20 cellular contexts compared by ENCODE assay signal in the genomic region with DNA sequence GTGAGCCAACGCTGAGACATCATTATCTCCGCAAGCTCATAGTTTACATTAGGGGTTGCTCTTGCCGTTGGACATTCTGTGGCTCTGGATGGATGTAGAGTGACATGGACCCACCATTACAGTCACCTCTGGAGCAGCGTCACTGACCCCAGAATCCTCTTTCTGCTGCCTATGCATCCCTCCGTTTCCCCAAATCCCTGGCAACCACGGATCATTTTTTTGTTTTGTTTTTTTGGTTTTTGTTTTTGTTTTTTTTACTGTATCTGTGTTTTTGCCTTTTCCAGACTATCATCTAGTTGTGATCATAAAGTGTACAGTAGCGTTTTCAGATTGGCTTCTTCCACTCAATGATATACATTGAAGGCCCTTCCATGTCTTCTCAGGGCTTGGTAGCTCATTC. TPM values are rescaled to one million over a fixed set of nuclear protein-coding genes. Genes with fewer than 3 reads are reported as not detected.
DNase-seq lines count a peak whose midpoint lies in the region; ATAC-seq lines count a peak whose summit lies in the region.
"Had no signal": no experiment of that assay in that cellular context is flagged by ENCODE, and none has a peak within 500 bp of the region (broad histone marks: within the 10 kb centered on the region; RNA-seq: fewer than 3 reads in every experiment).

No MANE protein-coding gene starts in this region.

- peaks cover 56% of the 10 kb centered on the region for H3K4me1 Mint-ChIP-seq in stimulated activated naive CD8-positive, alpha-beta T cell treated with anti-CD3 and anti-CD28 coated beads, Interleukin-15, Interleukin-2, amounts not matched to agents 100 ng/mL and 50 ng/mL, for 24 hours (ENCODE audit: low read depth)
- H3K4me1 Mint-ChIP-seq in activated T-helper 1 cell treated with anti-CD3 and anti-CD28 coated beads, Interleukin-12 subunit alpha, Interleukin-12 subunit beta, Interleukin-2, Interleukin-4 antibody, amounts not matched to agents 30 ng/mL and 10 ng/mL and 1 ng/mL, durations not matched to agents 14 hours and 24 hours and 36 hours (ENCODE audit: low read depth), result peaks cover 56% of the 10 kb centered on the region
- peaks cover 64 to 83% (median 74%) of the 10 kb centered on the region in 3 donors for H3K4me1 Mint-ChIP-seq in naive B cell

- intact Hi-C loops in activated T-helper 1 cell treated with anti-CD3 and anti-CD28 coated beads, Interleukin-12 subunit alpha, Interleukin-12 subunit beta, Interleukin-2, Interleukin-4 antibody, amounts not matched to agents 30 ng/mL and 10 ng/mL and 1 ng/mL, durations not matched to agents 14 hours and 24 hours and 36 hours (cut with micrococcal nuclease), result loop anchor here (10.0 kb wide), 1 partner anchor 157 kb away; a partner anchor contains a TSS

- ATAC-seq in stimulated activated naive CD8-positive, alpha-beta T cell treated with anti-CD3 and anti-CD28 coated beads, Interleukin-15, Interleukin-2, amounts not matched to agents 100 U/mL and 50 U/mL, for 24 hours, result no peak
- ATAC-seq in naive B cell (ENCODE audit: low read depth in 2 of 2) (no peak), HG02678 (IDR thresholded peaks at IDR 0.05; ENCODE audit: unreplicated experiment) (no peak), GM21360 (IDR thresholded peaks at IDR 0.05; ENCODE audit: unreplicated experiment) (no peak)
- ATAC-seq: esophagus mucosa, GM23338, left colon had no signal

- H3K9me3 Mint-ChIP-seq in stimulated activated naive CD8-positive, alpha-beta T cell treated with anti-CD3 and anti-CD28 coated beads, Interleukin-15, Interleukin-2, amounts not matched to agents 100 ng/mL and 50 ng/mL, for 24 hours, result no peaks in the 10 kb centered on the region
- H3K9me3 Mint-ChIP-seq in activated T-helper 1 cell treated with anti-CD3 and anti-CD28 coated beads, Interleukin-12 subunit alpha, Interleukin-12 subunit beta, Interleukin-2, Interleukin-4 antibody, amounts not matched to agents 30 ng/mL and 10 ng/mL and 1 ng/mL, durations not matched to agents 14 hours and 24 hours and 36 hours, result no peaks in the 10 kb centered on the region
- no peaks in the 10 kb centered on the region for H3K9me3 Mint-ChIP-seq in naive B cell
- H3K9me3 Mint-ChIP-seq: GM23338 had no signal

- H3K27me3 Mint-ChIP-seq in stimulated activated naive CD8-positive, alpha-beta T cell treated with anti-CD3 and anti-CD28 coated beads, Interleukin-15, Interleukin-2, amounts not matched to agents 100 ng/mL and 50 ng/mL, for 24 hours, result peaks cover 5% of the 10 kb centered on the region
- no peaks in the 10 kb centered on the region for H3K27me3 Mint-ChIP-seq in activated T-helper 1 cell treated with anti-CD3 and anti-CD28 coated beads, Interleukin-12 subunit alpha, Interleukin-12 subunit beta, Interleukin-2, Interleukin-4 antibody, amounts not matched to agents 30 ng/mL and 10 ng/mL and 1 ng/mL, durations not matched to agents 14 hours and 24 hours and 36 hours (ENCODE audit: insufficient read depth)
- H3K27me3 Mint-ChIP-seq in naive B cell, result no peaks in the 10 kb centered on the region

- H3K27ac Mint-ChIP-seq in stimulated activated naive CD8-positive, alpha-beta T cell treated with anti-CD3 and anti-CD28 coated beads, Interleukin-15, Interleukin-2, amounts not matched to agents 100 ng/mL and 50 ng/mL, for 24 hours, result peak overlapping the region; percentile 46
- H3K27ac Mint-ChIP-seq in activated T-helper 1 cell treated with anti-CD3 and anti-CD28 coated beads, Interleukin-12 subunit alpha, Interleukin-12 subunit beta, Interleukin-2, Interleukin-4 antibody, amounts not matched to agents 30 ng/mL and 10 ng/mL and 1 ng/mL, durations not matched to agents 14 hours and 24 hours and 36 hours, result peak overlapping the region; percentile 71
- peak overlapping the region; percentile 96 to 100 (median 100) for H3K27ac Mint-ChIP-seq in naive B cell
- H3K27ac Mint-ChIP-seq: GM23338, neural progenitor cell had no signal

- no peak for DNase-seq in stimulated activated naive CD8-positive, alpha-beta T cell treated with anti-CD3 and anti-CD28 coated beads, Interleukin-15, Interleukin-2, amounts not matched to agents 100 U/mL and 50 U/mL, for 24 hours
- DNase-seq in activated T-helper 1 cell treated with anti-CD3 and anti-CD28 coated beads, Interleukin-12 subunit alpha, Interleukin-12 subunit beta, Interleukin-2, Interleukin-4 antibody, amounts not matched to agents 30 ng/mL and 10 ng/mL and 1 ng/mL, durations not matched to agents 14 hours and 24 hours and 36 hours (ENCODE audit: low spot score), result no peak
- no peak for DNase-seq in naive B cell
- DNase-seq in COLO668 (lab: John Stamatoyannopoulos, UW; ENCODE audit: unreplicated experiment), result no peak
- no peak for DNase-seq in DMS53 treated with DMSO at 0.1 percent for 48 hours (lab: John Stamatoyannopoulos, UW; ENCODE audit: unreplicated experiment)
- DNase-seq: COR-L47; Kasumi-1; left colon; NCI-H1092 treated with DMSO at 0.1 percent for 48 hours; NCI-H524 treated with DMSO at 0.1 percent for 48 hours; stimulated activated CD4-positive, alpha-beta T cell treated with anti-CD3 and anti-CD28 coated beads, Interleukin-12 subunit alpha, Interleukin-12 subunit beta, amount 100 ng/mL, for 4 hours; stimulated activated CD8-positive, alpha-beta memory T cell treated with anti-CD3 and anti-CD28 coated beads, Interleukin-4, amount 100 ng/mL, for 48 hours; SW 1271; thyroid gland had no signal

- peaks cover 9% of the 10 kb centered on the region for H3K36me3 Mint-ChIP-seq in stimulated activated naive CD8-positive, alpha-beta T cell treated with anti-CD3 and anti-CD28 coated beads, Interleukin-15, Interleukin-2, amounts not matched to agents 100 ng/mL and 50 ng/mL, for 24 hours (ENCODE audit: low read depth)
- H3K36me3 Mint-ChIP-seq in activated T-helper 1 cell treated with anti-CD3 and anti-CD28 coated beads, Interleukin-12 subunit alpha, Interleukin-12 subunit beta, Interleukin-2, Interleukin-4 antibody, amounts not matched to agents 30 ng/mL and 10 ng/mL and 1 ng/mL, durations not matched to agents 14 hours and 24 hours and 36 hours (ENCODE audit: low read depth), result peaks cover 20% of the 10 kb centered on the region
- H3K36me3 Mint-ChIP-seq in naive B cell, result no peaks in the 10 kb centered on the region
- H3K36me3 Mint-ChIP-seq: neural progenitor cell had no signal

- H3K4me3 Mint-ChIP-seq in stimulated activated naive CD8-positive, alpha-beta T cell treated with anti-CD3 and anti-CD28 coated beads, Interleukin-15, Interleukin-2, amounts not matched to agents 100 ng/mL and 50 ng/mL, for 24 hours, result no peak overlapping the region
- no peak overlapping the region for H3K4me3 Mint-ChIP-seq in activated T-helper 1 cell treated with anti-CD3 and anti-CD28 coated beads, Interleukin-12 subunit alpha, Interleukin-12 subunit beta, Interleukin-2, Interleukin-4 antibody, amounts not matched to agents 30 ng/mL and 10 ng/mL and 1 ng/mL, durations not matched to agents 14 hours and 24 hours and 36 hours
- peak overlapping the region in 6 of 8 donors; percentile 13 to 88 (median 56) for H3K4me3 Mint-ChIP-seq in naive B cell
- H3K4me3 Mint-ChIP-seq: GM23338, neural progenitor cell had no signal

RNA-seq across cellular contexts. Expression of a gene that starts 4.0 kb away (rescaled TPM):
- 91.6 and 91.7 TPM in 2 replicates for total RNA-seq in activated T-helper 1 cell treated with anti-CD3 and anti-CD28 coated beads, Interleukin-12 subunit alpha, Interleukin-12 subunit beta, Interleukin-2, Interleukin-4 antibody, amounts not matched to agents 30 ng/mL and 10 ng/mL and 1 ng/mL, durations not matched to agents 14 hours and 24 hours and 36 hours
- 10 to 100 TPM; 18.6 to 30.0 (median 21.3) TPM for polyA plus RNA-seq in naive B cell (ENCODE audit: low read depth in 6 of 6)

Comparison
In these comparisons a context has a peak if more than half of its experiments do, and no peak if none do; other contexts are left out.
1. H3K27ac Mint-ChIP-seq: peak in every context shown above with its lines; median percentile 100 in naive B cell; 71 in activated T-helper 1 cell treated with anti-CD3 and anti-CD28 coated beads, Interleukin-12 subunit alpha, Interleukin-12 subunit beta, Interleukin-2, Interleukin-4 antibody, amounts not matched to agents 30 ng/mL and 10 ng/mL and 1 ng/mL, durations not matched to agents 14 hours and 24 hours and 36 hours; 46 in stimulated activated naive CD8-positive, alpha-beta T cell treated with anti-CD3 and anti-CD28 coated beads, Interleukin-15, Interleukin-2, amounts not matched to agents 100 ng/mL and 50 ng/mL, for 24 hours.
2. H3K4me3 Mint-ChIP-seq: peak in naive B cell (6 of 8); none in stimulated activated naive CD8-positive, alpha-beta T cell treated with anti-CD3 and anti-CD28 coated beads, Interleukin-15, Interleukin-2, amounts not matched to agents 100 ng/mL and 50 ng/mL, for 24 hours (single experiment) and activated T-helper 1 cell treated with anti-CD3 and anti-CD28 coated beads, Interleukin-12 subunit alpha, Interleukin-12 subunit beta, Interleukin-2, Interleukin-4 antibody, amounts not matched to agents 30 ng/mL and 10 ng/mL and 1 ng/mL, durations not matched to agents 14 hours and 24 hours and 36 hours (single experiment).